In the genomic region with DNA sequence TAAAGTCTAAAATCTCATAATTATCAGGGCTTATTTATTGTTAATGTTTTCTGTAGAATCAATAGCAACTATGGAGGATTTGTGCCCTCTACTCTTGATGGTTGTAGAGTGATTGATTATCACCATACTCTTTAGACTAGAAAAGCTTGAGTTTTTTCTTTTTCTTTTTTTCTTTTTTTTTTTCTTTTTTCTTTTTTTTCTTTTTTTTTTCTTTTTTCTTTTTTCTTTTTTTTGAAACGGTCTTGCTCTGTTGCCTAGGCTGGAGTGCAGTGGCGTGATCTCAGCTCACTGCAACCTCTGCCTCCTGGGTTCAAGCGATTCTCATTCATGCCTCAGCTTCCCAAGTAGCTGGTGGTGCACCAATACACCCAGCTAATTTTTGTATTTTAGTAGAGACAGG, we compare ENCODE assay signal across 18 cellular contexts. TPM values are rescaled to one million over a fixed set of nuclear protein-coding genes. Genes with fewer than 3 reads are reported as not detected.
DNase-seq lines count a peak whose midpoint lies in the region; ATAC-seq and FAIRE-seq lines count a peak whose summit lies in the region.
"Had no signal": no experiment of that assay in that cellular context is flagged by ENCODE, and none has a peak within 500 bp of the region (broad histone marks: within the 10 kb centered on the region; RNA-seq: fewer than 3 reads in every experiment).

No MANE protein-coding gene starts in this region.

- H3K27me3 Mint-ChIP-seq in T-helper 17 cell (no peaks in the 10 kb centered on the region), immature natural killer cell (ENCODE audit: low read depth in 3 of 3) (peaks cover 0 to 1% (median 0%) of the 10 kb centered on the region in 3 donors)
- no peaks in the 10 kb centered on the region for H3K27me3 Mint-ChIP-seq in naive thymus-derived CD8-positive, alpha-beta T cell
- H3K27me3 Mint-ChIP-seq: CD4-positive, alpha-beta memory T cell had no signal

- H3K36me3 Mint-ChIP-seq in T-helper 17 cell (ENCODE audit: low read depth), result peaks cover 7% of the 10 kb centered on the region
- peaks cover 14 to 36% (median 16%) of the 10 kb centered on the region in 3 donors for H3K36me3 Mint-ChIP-seq in immature natural killer cell
- H3K36me3 Mint-ChIP-seq in naive thymus-derived CD8-positive, alpha-beta T cell, result peaks cover 0 to 83% (median 21%) of the 10 kb centered on the region in 3 donors

- FAIRE-seq in G401.6 (lab: Jason Lieb, UNC), result peak; percentile 6
- FAIRE-seq: GM12878, H54 had no signal

- no peaks in the 10 kb centered on the region for H3K9me3 Mint-ChIP-seq in immature natural killer cell
- H3K9me3 Mint-ChIP-seq in naive thymus-derived CD8-positive, alpha-beta T cell, result no peaks in the 10 kb centered on the region
- H3K9me3 Mint-ChIP-seq: CD4-positive, alpha-beta memory T cell had no signal

- peaks cover 3% of the 10 kb centered on the region for H3K4me1 Mint-ChIP-seq in T-helper 17 cell
- peaks cover 10 to 25% of the 10 kb centered on the region in 2 donors for H3K4me1 Mint-ChIP-seq in immature natural killer cell
- peaks cover 5 to 11% (median 7%) of the 10 kb centered on the region in 4 donors for H3K4me1 Mint-ChIP-seq in naive thymus-derived CD8-positive, alpha-beta T cell

- peak overlapping the region; percentile 59 for H3K27ac Mint-ChIP-seq in T-helper 17 cell
- H3K27ac Mint-ChIP-seq in immature natural killer cell, result peak overlapping the region in 4 of 6 donors; percentile 23 to 53 (median 40)
- peak overlapping the region in 6 of 10 donors; percentile 24 to 74 (median 40) for H3K27ac Mint-ChIP-seq in naive thymus-derived CD8-positive, alpha-beta T cell

- H3K4me3 Mint-ChIP-seq in T-helper 17 cell, result no peak overlapping the region
- H3K4me3 Mint-ChIP-seq in immature natural killer cell, result no peak overlapping the region
- no peak overlapping the region for H3K4me3 Mint-ChIP-seq in naive thymus-derived CD8-positive, alpha-beta T cell
- H3K4me3 Mint-ChIP-seq: CD4-positive, alpha-beta memory T cell had no signal

- DNase-seq in T-helper 17 cell, result no peak
- no peak for DNase-seq in immature natural killer cell
- DNase-seq in naive thymus-derived CD8-positive, alpha-beta T cell, result no peak
- no peak for DNase-seq in islet precursor cell
- DNase-seq in SW 1271 (lab: John Stamatoyannopoulos, UW), result no peak
- DNase-seq in HCEC 1CT, result no peak
- DNase-seq: C1 segment of cervical spinal cord; Caco-2; CD4-positive, alpha-beta memory T cell; DMS153; DND-41; GDM1; GOT3 had no signal

- H3K9me3 ChIP-seq in T-helper 17 cell (ENCODE audit: control insufficient read depth, low read length, poor library complexity, severe bottlenecking), result no peaks in the 10 kb centered on the region
- H3K9me3 ChIP-seq: Caco-2, HAP-1 had no signal

- ATAC-seq in T-helper 17 cell, result no peak
- ATAC-seq in naive thymus-derived CD8-positive, alpha-beta T cell, result no peak
- ATAC-seq in HG03439 (IDR thresholded peaks at IDR 0.05; ENCODE audit: unreplicated experiment), result no peak
- ATAC-seq: GM12878 had no signal

- POLR2A ChIA-PET in naive thymus-derived CD8-positive, alpha-beta T cell (lab: Charles Lee), result interaction anchor here (0.7 kb wide), 1 partner anchor 127 kb away, joined by 3 read pairs; no protein-coding TSS in a partner anchor

RNA-seq across cellular contexts. Expression of a gene that starts 29.7 kb away (rescaled TPM):
- total RNA-seq in T-helper 17 cell, result 10 to 100 TPM; 65.1 to 87.6 TPM
- 10 to 100 TPM; 68.9 to 96.2 (median 76.3) TPM for polyA plus RNA-seq in immature natural killer cell
- 10 to 100 TPM; 51.6 to 56.5 TPM for total RNA-seq in naive thymus-derived CD8-positive, alpha-beta T cell
- 10 to 100 TPM; 46.9 to 63.0 (median 55.1) TPM for polyA plus RNA-seq in naive thymus-derived CD8-positive, alpha-beta T cell

RNA-seq across cellular contexts. Expression of a gene that starts 34.2 kb away (rescaled TPM):
- 10 to 100 TPM; 64.0 to 70.9 TPM for total RNA-seq in T-helper 17 cell
- 10 to 100 TPM in 1 of 3 donors, 1 to 10 TPM in 2; 8.7 to 15.5 (median 8.7) TPM for polyA plus RNA-seq in immature natural killer cell
- total RNA-seq in naive thymus-derived CD8-positive, alpha-beta T cell, result 10 to 100 TPM; 52.0 to 52.8 TPM
- polyA plus RNA-seq in naive thymus-derived CD8-positive, alpha-beta T cell, result 10 to 100 TPM in 2 of 3 donors, 1 to 10 TPM in 1; 7.6 to 12.5 (median 12.5) TPM

RNA-seq across cellular contexts. Expression of a gene that starts 42.8 kb away (rescaled TPM):
- 10 to 100 TPM; 63.0 to 66.8 TPM for total RNA-seq in T-helper 17 cell
- 10 to 100 TPM in 2 of 3 donors, 1 to 10 TPM in 1; 4.3 to 74.5 (median 13.5) TPM for polyA plus RNA-seq in immature natural killer cell
- 10 to 100 TPM; 85.3 to 86.6 TPM for total RNA-seq in naive thymus-derived CD8-positive, alpha-beta T cell
- 10 to 100 TPM; 20.2 to 52.0 (median 31.8) TPM for polyA plus RNA-seq in naive thymus-derived CD8-positive, alpha-beta T cell
